Comparison of ENCODE assay signal across 7 cellular contexts in genomic region chrX:153226344-153227190, GRCh38. TPM values are rescaled to one million over a fixed set of nuclear protein-coding genes. Genes with fewer than 3 reads are reported as not detected.
DNase-seq lines count a peak whose midpoint lies in the region; ATAC-seq and TF ChIP-seq lines count a peak whose summit lies in the region.

No MANE protein-coding gene starts in this region.

- no peaks in the 10 kb centered on the region for H3K36me3 ChIP-seq in HAP-1 (replicated peaks)

- no peak for TF ChIP-seq CTCF in fibroblast of mammary gland (conservative IDR thresholded peaks at IDR 0.05; ENCODE audit: control insufficient read depth, insufficient read depth, low read depth, low read length)

- no peak overlapping the region for H3K4me3 ChIP-seq in HAP-1
- peak overlapping the region; percentile 17 for H3K4me3 ChIP-seq in fibroblast of mammary gland (ENCODE audit: control insufficient read depth, low read depth, low read length)

- H3K4me1 ChIP-seq in HAP-1, result no peaks in the 10 kb centered on the region

- DNase-seq in HAP-1 (ENCODE audit: low spot score in 2 of 2), result peak; percentile 13 to 82
- DNase-seq in NCI-H460 (ENCODE audit: extremely low read depth, low read depth), result peak; percentile 60
- peak; percentile 91 for DNase-seq in fibroblast of mammary gland (ENCODE audit: low read depth)
- peak; percentile 72 for DNase-seq in renal cortical epithelial cell (ENCODE audit: low read depth)
- DNase-seq in COR-L47 (lab: John Stamatoyannopoulos, UW), result no peak
- no peak for DNase-seq in NCI-H2081 (lab: John Stamatoyannopoulos, UW)

- peaks cover 16% of the 10 kb centered on the region for H3K27me3 ChIP-seq in HAP-1 (ENCODE audit: low read depth)

- H3K9me3 ChIP-seq in HAP-1, result no peaks in the 10 kb centered on the region

- ATAC-seq in HG02840 (IDR thresholded peaks at IDR 0.05; ENCODE audit: low FRiP score, unreplicated experiment), result no peak

- in situ Hi-C loops in HAP-1 (cut with MboI; ENCODE audit: low sequenced_read_pairs), result loop anchor here (25.0 kb wide), 1 partner anchor 139 kb away; no protein-coding TSS in a partner anchor

RNA-seq across cellular contexts. Expression of gene MAGEA1, which starts 47.5 kb away (rescaled TPM):
- 64.2 and 68.8 TPM in 2 replicates for total RNA-seq in NCI-H460 (2014; rRNA removed; shearing (Covaris generic))
- polyA plus RNA-seq in NCI-H460 (2014; cell fraction: nucleus; rRNA removed), result 124 and 126 TPM in 2 replicates
- total RNA-seq in renal cortical epithelial cell, result not detected in 2 replicates

Comparison
In these comparisons a context has a peak if more than half of its experiments do, and no peak if none do; other contexts are left out.
1. DNase-seq: peak in HAP-1 (2 of 2), NCI-H460 (single experiment), fibroblast of mammary gland (single experiment) and renal cortical epithelial cell (single experiment); none in COR-L47 (single experiment) and NCI-H2081 (0 of 2).
2. RNA of gene MAGEA1, which starts 47.5 kb away (total RNA-seq): 64.2 to 68.8 TPM in NCI-H460; not detected in renal cortical epithelial cell; every median in the first group is over 10 times any median in the second.